14 cellular contexts compared by ENCODE assay signal in the genomic region with DNA sequence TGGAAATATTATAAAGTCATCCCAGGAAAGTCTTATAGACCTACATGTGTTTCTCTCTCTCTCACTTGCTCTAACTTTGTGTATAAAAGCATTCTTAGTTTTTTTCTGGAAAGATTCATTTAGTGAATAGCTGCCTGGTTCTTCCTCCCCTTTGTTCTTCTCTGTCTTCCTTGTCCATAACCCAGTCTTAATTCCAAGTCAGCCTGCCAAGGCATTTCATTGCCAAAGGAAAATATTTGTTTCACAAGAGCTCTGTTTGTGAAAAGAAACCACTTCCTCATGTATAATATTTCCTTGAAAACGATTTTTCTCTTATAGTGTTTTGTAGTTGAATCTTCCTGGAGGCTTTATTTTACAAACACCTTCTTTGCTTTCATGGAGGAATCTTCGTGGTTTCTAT.
A peak's percentile ranks its signal among the peaks of the same experiment; 100 is the strongest.
DNase-seq lines count a peak whose midpoint lies in the region; ATAC-seq and TF ChIP-seq lines count a peak whose summit lies in the region.
"Had no signal": no experiment of that assay in that cellular context is flagged by ENCODE, and none has a peak within 500 bp of the region (broad histone marks: within the 10 kb centered on the region; RNA-seq: fewer than 3 reads in every experiment).

No MANE protein-coding gene starts in this region.

- no peak for TF ChIP-seq CTCF in brain microvascular endothelial cell (IDR thresholded peaks at IDR 0.05; ENCODE audit: low read depth, low read length, missing control alignments)

- H3K27ac ChIP-seq in brain microvascular endothelial cell: no peak overlapping the region
- H3K27ac ChIP-seq: psoas muscle had no signal

- in situ Hi-C loops in brain microvascular endothelial cell (cut with HindIII; ENCODE audit: low pct_ligation_motif_present, low sequenced_read_pairs): no loop called here

- intact Hi-C loops in Right ventricle myocardium superior (cut with DNase I) (no loop called here), cardiac septum (cut with DNase I) (no loop called here)

- no peaks in the 10 kb centered on the region for H3K36me3 ChIP-seq in brain microvascular endothelial cell (replicated peaks)

- DNase-seq in Right ventricle myocardium superior (no peak), cardiac septum (ENCODE audit: low spot score) (no peak), brain microvascular endothelial cell (peak; percentile 21), iris pigment epithelial cell (ENCODE audit: low read depth) (peak; percentile 25), pons (ENCODE audit: low spot score) (no peak), NCI-H82 treated with DMSO at 0.1 percent for 48 hours (lab: John Stamatoyannopoulos, UW; ENCODE audit: unreplicated experiment) (no peak)
- no peak for DNase-seq in stimulated activated CD4-positive, alpha-beta T cell treated with anti-CD3 and anti-CD28 coated beads, Interleukin-15, amount 100 ng/mL, for 24 hours
- DNase-seq: activated CD4-positive, alpha-beta memory T cell treated with anti-CD3 and anti-CD28 coated beads, Interleukin-2, amount 10 ng/mL, durations not matched to agents 7 days and 5 days; KBM-7; NCI-H526 treated with DMSO at 0.1 percent for 48 hours; psoas muscle; T-cell had no signal

- H3K4me3 ChIP-seq in brain microvascular endothelial cell (ENCODE audit: low read depth, low read length): no peak overlapping the region
- H3K4me3 ChIP-seq: psoas muscle had no signal

- no peaks in the 10 kb centered on the region for H3K27me3 ChIP-seq in brain microvascular endothelial cell (replicated peaks)

- ATAC-seq in Right ventricle myocardium superior (ENCODE audit: poor library complexity) (peak; percentile 49), HG02588 (IDR thresholded peaks at IDR 0.05; ENCODE audit: unreplicated experiment) (no peak)
- ATAC-seq: left lobe of liver, psoas muscle, T-cell had no signal

Comparison
In these comparisons a context has a peak if more than half of its experiments do, and no peak if none do; other contexts are left out.
1. DNase-seq: peak in brain microvascular endothelial cell (single experiment) and iris pigment epithelial cell (single experiment); none in Right ventricle myocardium superior (single experiment), cardiac septum (single experiment), pons (single experiment), stimulated activated CD4-positive, alpha-beta T cell treated with anti-CD3 and anti-CD28 coated beads, Interleukin-15, amount 100 ng/mL, for 24 hours (single experiment) and NCI-H82 treated with DMSO at 0.1 percent for 48 hours (single experiment).